9 cellular contexts compared by ENCODE assay signal in genomic region chr15:78988361-78988911, GRCh38. TPM values are rescaled to one million over a fixed set of nuclear protein-coding genes. Genes with fewer than 3 reads are reported as not detected.
DNase-seq lines count a peak whose midpoint lies in the region; ATAC-seq and TF ChIP-seq lines count a peak whose summit lies in the region.
"Had no signal": no experiment of that assay in that cellular context is flagged by ENCODE, and none has a peak within 500 bp of the region (broad histone marks: within the 10 kb centered on the region; RNA-seq: fewer than 3 reads in every experiment).

No MANE protein-coding gene starts in this region.

- intact Hi-C loops in colonic mucosa (cut with DNase I): no loop called here
- intact Hi-C loops in uterus (cut with DNase I; ENCODE audit: low total_unique reads): no loop called here

- H3K36me3 ChIP-seq in colonic mucosa (no peaks in the 10 kb centered on the region), uterus (no peaks in the 10 kb centered on the region)

- H3K4me1 Mint-ChIP-seq in activated naive CD8-positive, alpha-beta T cell treated with anti-CD3 and anti-CD28 coated beads, Interleukin-2, amount 10 ng/mL, durations not matched to agents 7 days and 5 days: peaks cover 8% of the 10 kb centered on the region
- no peaks in the 10 kb centered on the region for H3K4me1 Mint-ChIP-seq in activated naive CD8-positive, alpha-beta T cell treated with anti-CD3 and anti-CD28 coated beads for 36 hours

- H3K27ac Mint-ChIP-seq in activated naive CD8-positive, alpha-beta T cell treated with anti-CD3 and anti-CD28 coated beads, Interleukin-2, amount 10 ng/mL, durations not matched to agents 7 days and 5 days: peak overlapping the region; percentile 46
- H3K27ac Mint-ChIP-seq in activated naive CD8-positive, alpha-beta T cell treated with anti-CD3 and anti-CD28 coated beads for 36 hours: no peak overlapping the region
- H3K27ac Mint-ChIP-seq: stimulated activated naive CD8-positive, alpha-beta T cell treated with anti-CD3 and anti-CD28 coated beads, Interleukin-15, Interleukin-2, amounts not matched to agents 100 ng/mL and 50 ng/mL, for 24 hours had no signal

- TF ChIP-seq CTCF in colonic mucosa (IDR thresholded peaks at IDR 0.05) (no peak), uterus (IDR thresholded peaks at IDR 0.05) (no peak)

- no peak overlapping the region for H3K9ac ChIP-seq in colonic mucosa (ENCODE audit: low read depth in 2 of 2, low read length in 2 of 2)

- H3K4me1 ChIP-seq in colonic mucosa (no peaks in the 10 kb centered on the region), uterus (no peaks in the 10 kb centered on the region)

- TF ChIP-seq POLR2A in uterus (IDR thresholded peaks at IDR 0.05): no peak

- H3K27me3 ChIP-seq in colonic mucosa (no peaks in the 10 kb centered on the region), uterus (no peaks in the 10 kb centered on the region)

- H3K36me3 Mint-ChIP-seq in activated naive CD8-positive, alpha-beta T cell treated with anti-CD3 and anti-CD28 coated beads, Interleukin-2, amount 10 ng/mL, durations not matched to agents 7 days and 5 days: no peaks in the 10 kb centered on the region
- H3K36me3 Mint-ChIP-seq in activated naive CD8-positive, alpha-beta T cell treated with anti-CD3 and anti-CD28 coated beads for 36 hours: no peaks in the 10 kb centered on the region

- peak; percentile 53 for DNase-seq in activated naive CD8-positive, alpha-beta T cell treated with anti-CD3 and anti-CD28 coated beads, Interleukin-2, amount 10 ng/mL, durations not matched to agents 7 days and 5 days
- DNase-seq in activated naive CD8-positive, alpha-beta T cell treated with anti-CD3 and anti-CD28 coated beads for 36 hours: no peak
- DNase-seq in NCI-H226 (peak; percentile 100), colonic mucosa (peak; percentile 60), medulla oblongata (ENCODE audit: extremely low spot score) (peak; percentile 91), uterus (peak; percentile 59 to 75), NCI-H187 (lab: John Stamatoyannopoulos, UW) (no peak)
- DNase-seq in stimulated activated CD4-positive, alpha-beta T cell treated with anti-CD3 and anti-CD28 coated beads, Interleukin-15, amount 100 ng/mL, for 24 hours: no peak

- no peak overlapping the region for H3K4me3 ChIP-seq in colonic mucosa
- no peak overlapping the region for H3K4me3 ChIP-seq in uterus

- peaks cover 11% of the 10 kb centered on the region for H3K27me3 Mint-ChIP-seq in activated naive CD8-positive, alpha-beta T cell treated with anti-CD3 and anti-CD28 coated beads, Interleukin-2, amount 10 ng/mL, durations not matched to agents 7 days and 5 days
- peaks cover 4% of the 10 kb centered on the region for H3K27me3 Mint-ChIP-seq in activated naive CD8-positive, alpha-beta T cell treated with anti-CD3 and anti-CD28 coated beads for 36 hours

- H3K4me3 Mint-ChIP-seq in activated naive CD8-positive, alpha-beta T cell treated with anti-CD3 and anti-CD28 coated beads, Interleukin-2, amount 10 ng/mL, durations not matched to agents 7 days and 5 days: peak overlapping the region; percentile 22
- no peak overlapping the region for H3K4me3 Mint-ChIP-seq in activated naive CD8-positive, alpha-beta T cell treated with anti-CD3 and anti-CD28 coated beads for 36 hours
- H3K4me3 Mint-ChIP-seq: stimulated activated naive CD8-positive, alpha-beta T cell treated with anti-CD3 and anti-CD28 coated beads, Interleukin-15, Interleukin-2, amounts not matched to agents 100 ng/mL and 50 ng/mL, for 24 hours had no signal

- ATAC-seq in activated naive CD8-positive, alpha-beta T cell treated with anti-CD3 and anti-CD28 coated beads, Interleukin-2, amount 10 ng/mL, durations not matched to agents 7 days and 5 days (ENCODE audit: low read depth): peak; percentile 83

- H3K9me3 Mint-ChIP-seq in activated naive CD8-positive, alpha-beta T cell treated with anti-CD3 and anti-CD28 coated beads, Interleukin-2, amount 10 ng/mL, durations not matched to agents 7 days and 5 days: no peaks in the 10 kb centered on the region
- H3K9me3 Mint-ChIP-seq in activated naive CD8-positive, alpha-beta T cell treated with anti-CD3 and anti-CD28 coated beads for 36 hours: no peaks in the 10 kb centered on the region
- H3K9me3 Mint-ChIP-seq: stimulated activated naive CD8-positive, alpha-beta T cell treated with anti-CD3 and anti-CD28 coated beads, Interleukin-15, Interleukin-2, amounts not matched to agents 100 ng/mL and 50 ng/mL, for 24 hours had no signal

- H3K9me3 ChIP-seq in colonic mucosa (no peaks in the 10 kb centered on the region), uterus (no peaks in the 10 kb centered on the region)

- POLR2A ChIA-PET in activated naive CD8-positive, alpha-beta T cell treated with anti-CD3 and anti-CD28 coated beads, Interleukin-2, amount 10 ng/mL, durations not matched to agents 7 days and 5 days (lab: Charles Lee): no interaction called here

- peak overlapping the region; percentile 56 for H3K27ac ChIP-seq in colonic mucosa
- peak overlapping the region; percentile 41 to 66 for H3K27ac ChIP-seq in uterus

RNA-seq across cellular contexts. Expression of gene CTSH, which starts 43.6 kb away (rescaled TPM):
- total RNA-seq in activated naive CD8-positive, alpha-beta T cell treated with anti-CD3 and anti-CD28 coated beads, Interleukin-2, amount 10 ng/mL, durations not matched to agents 7 days and 5 days: 10 to 100 TPM; 31.5 to 33.9 TPM
- 1 to 10 TPM; 4.3 to 4.9 TPM for total RNA-seq in activated naive CD8-positive, alpha-beta T cell treated with anti-CD3 and anti-CD28 coated beads for 36 hours
- total RNA-seq in colonic mucosa (10 to 100 TPM; 34.4 to 58.5 TPM), uterus (100 to 1,000 TPM in 2 of 4 donors, 10 to 100 TPM in 2; 72.9 to 280 (median 111) TPM)

Comparison
In these comparisons a context has a peak if more than half of its experiments do, and no peak if none do; other contexts are left out.
1. DNase-seq: peak in activated naive CD8-positive, alpha-beta T cell treated with anti-CD3 and anti-CD28 coated beads, Interleukin-2, amount 10 ng/mL, durations not matched to agents 7 days and 5 days (single experiment), NCI-H226 (single experiment), colonic mucosa (single experiment), medulla oblongata (single experiment) and uterus (2 of 2); none in activated naive CD8-positive, alpha-beta T cell treated with anti-CD3 and anti-CD28 coated beads for 36 hours (single experiment), stimulated activated CD4-positive, alpha-beta T cell treated with anti-CD3 and anti-CD28 coated beads, Interleukin-15, amount 100 ng/mL, for 24 hours (single experiment) and NCI-H187 (0 of 2).
2. RNA of gene CTSH, which starts 43.6 kb away (total RNA-seq): 72.9 to 280 TPM in uterus, 34.4 to 58.5 TPM in colonic mucosa and 31.5 to 33.9 TPM in activated naive CD8-positive, alpha-beta T cell treated with anti-CD3 and anti-CD28 coated beads, Interleukin-2, amount 10 ng/mL, durations not matched to agents 7 days and 5 days; 4.3 to 4.9 TPM in activated naive CD8-positive, alpha-beta T cell treated with anti-CD3 and anti-CD28 coated beads for 36 hours; every median in the first group is over 4 times any median in the second.